In the genomic region with DNA sequence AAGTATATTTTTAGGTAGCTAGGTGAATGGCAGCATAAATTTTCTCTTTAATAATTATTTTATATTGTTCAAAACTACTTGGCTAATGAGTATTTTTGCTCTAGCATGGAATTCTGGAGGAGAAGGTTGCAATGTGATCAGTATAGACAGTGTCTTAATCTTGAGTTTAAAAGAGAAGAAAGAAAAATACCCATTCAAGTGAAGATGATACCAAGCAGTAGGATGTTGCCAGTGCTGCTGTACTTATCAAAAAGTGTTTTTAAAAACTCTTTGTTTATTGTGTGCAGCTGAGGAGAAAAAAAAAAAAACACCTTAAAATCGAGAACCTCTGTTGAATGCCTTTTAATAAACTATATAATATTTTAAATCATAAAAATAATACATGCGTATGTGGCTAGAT, we compare ENCODE assay signal across 27 cellular contexts.
"Had no signal": no experiment of that assay in that cellular context is flagged by ENCODE, and none has a peak within 500 bp of the region (broad histone marks: within the 10 kb centered on the region; RNA-seq: fewer than 3 reads in every experiment).

No MANE protein-coding gene starts in this region.

- H3K27me3 ChIP-seq: adrenal gland, Peyer's patch had no signal

- H3K27ac ChIP-seq: adrenal gland, Peyer's patch, RWPE1 had no signal

- H3K9me3 ChIP-seq: adrenal gland, Peyer's patch had no signal

- H3K27me3 Mint-ChIP-seq: activated CD8-positive, alpha-beta T cell treated with anti-CD3 and anti-CD28 coated beads for 36 hours; activated naive CD4-positive, alpha-beta T cell treated with anti-CD3 and anti-CD28 coated beads, Interleukin-2, amount 10 ng/mL, durations not matched to agents 7 days and 5 days; activated naive CD8-positive, alpha-beta T cell treated with anti-CD3 and anti-CD28 coated beads, Interleukin-2, amount 10 ng/mL, durations not matched to agents 7 days and 5 days; central memory CD8-positive, alpha-beta T cell had no signal

- DNase-seq: activated CD4-positive, alpha-beta T cell treated with anti-CD3 and anti-CD28 coated beads for 4 hours; activated CD8-positive, alpha-beta memory T cell treated with anti-CD3 and anti-CD28 coated beads, Interleukin-2, amount 50 U/mL, for 4 hours; activated CD8-positive, alpha-beta T cell treated with anti-CD3 and anti-CD28 coated beads for 36 hours; activated gamma-delta T cell treated with Interleukin-2 at 50 U/mL for 16 hours; activated naive CD4-positive, alpha-beta T cell treated with anti-CD3 and anti-CD28 coated beads, Interleukin-2, amount 10 ng/mL, durations not matched to agents 7 days and 5 days; activated naive CD8-positive, alpha-beta T cell treated with anti-CD3 and anti-CD28 coated beads, Interleukin-2, amount 10 ng/mL, durations not matched to agents 7 days and 5 days; activated T-cell treated with anti-CD3 and anti-CD28 coated beads, Interleukin-2, amount 50 U/mL, for 72 hours; adrenal gland; anterior cingulate cortex; Kasumi-1; NCI-H1092 treated with DMSO at 0.1 percent for 48 hours; NCI-H1417 treated with DMSO at 0.1 percent for 48 hours; NCI-H1694; NCI-H2029; NCI-H2107; NCI-H345; NCI-H510A; NCI-H526 treated with DMSO at 0.1 percent for 48 hours; NK-92 treated with Interleukin-12 subunit alpha and Interleukin-12 subunit beta, amount 100 ng/mL, for 24 hours; Peyer's patch; SHP77 treated with DMSO at 0.1 percent for 48 hours had no signal

- H3K27ac Mint-ChIP-seq: activated CD8-positive, alpha-beta T cell treated with anti-CD3 and anti-CD28 coated beads for 36 hours; activated naive CD4-positive, alpha-beta T cell treated with anti-CD3 and anti-CD28 coated beads, Interleukin-2, amount 10 ng/mL, durations not matched to agents 7 days and 5 days; activated naive CD8-positive, alpha-beta T cell treated with anti-CD3 and anti-CD28 coated beads, Interleukin-2, amount 10 ng/mL, durations not matched to agents 7 days and 5 days; activated T-cell treated with anti-CD3 and anti-CD28 coated beads, Interleukin-2, amount 50 U/mL, for 72 hours; activated T-helper 2 cell treated with anti-CD3 and anti-CD28 coated beads, Interferon-gamma antibody, Interleukin-2, Interleukin-4, amounts not matched to agents 10 μg/mL and 5 μg/mL and 100 μg/mL, durations not matched to agents 14 hours and 24 hours and 36 hours; T-helper 1 cell treated with Interleukin-12 subunit alpha and Interleukin-12 subunit beta and Interleukin-4 antibody, amounts not matched to agents 30 μg/mL and 1 μg/mL, for 36 hours had no signal

- H3K36me3 ChIP-seq: Peyer's patch had no signal

- H3K9me3 Mint-ChIP-seq: activated naive CD4-positive, alpha-beta T cell treated with anti-CD3 and anti-CD28 coated beads, Interleukin-2, amount 10 ng/mL, durations not matched to agents 7 days and 5 days; central memory CD8-positive, alpha-beta T cell had no signal

- H3K4me3 ChIP-seq: adrenal gland, K562, Peyer's patch had no signal

- ATAC-seq: activated CD4-positive, CD25-positive, alpha-beta regulatory T cell treated with anti-CD3 and anti-CD28 coated beads, Interleukin-2, amount 50 U/mL, for 24 hours; activated CD8-positive, alpha-beta T cell treated with anti-CD3 and anti-CD28 coated beads for 36 hours; activated T-cell treated with anti-CD3 and anti-CD28 coated beads, Interleukin-2, amount 50 U/mL, for 72 hours; K562 had no signal

- H3K4me3 Mint-ChIP-seq: activated CD8-positive, alpha-beta T cell treated with anti-CD3 and anti-CD28 coated beads for 36 hours; activated naive CD4-positive, alpha-beta T cell treated with anti-CD3 and anti-CD28 coated beads, Interleukin-2, amount 10 ng/mL, durations not matched to agents 7 days and 5 days; activated naive CD8-positive, alpha-beta T cell treated with anti-CD3 and anti-CD28 coated beads, Interleukin-2, amount 10 ng/mL, durations not matched to agents 7 days and 5 days; activated T-cell treated with anti-CD3 and anti-CD28 coated beads, Interleukin-2, amount 50 U/mL, for 72 hours; central memory CD8-positive, alpha-beta T cell; T-helper 1 cell treated with Interleukin-12 subunit alpha and Interleukin-12 subunit beta and Interleukin-4 antibody, amounts not matched to agents 30 μg/mL and 1 μg/mL, for 36 hours had no signal
